ENCODE assay signal across 8 cellular contexts in the genomic region with DNA sequence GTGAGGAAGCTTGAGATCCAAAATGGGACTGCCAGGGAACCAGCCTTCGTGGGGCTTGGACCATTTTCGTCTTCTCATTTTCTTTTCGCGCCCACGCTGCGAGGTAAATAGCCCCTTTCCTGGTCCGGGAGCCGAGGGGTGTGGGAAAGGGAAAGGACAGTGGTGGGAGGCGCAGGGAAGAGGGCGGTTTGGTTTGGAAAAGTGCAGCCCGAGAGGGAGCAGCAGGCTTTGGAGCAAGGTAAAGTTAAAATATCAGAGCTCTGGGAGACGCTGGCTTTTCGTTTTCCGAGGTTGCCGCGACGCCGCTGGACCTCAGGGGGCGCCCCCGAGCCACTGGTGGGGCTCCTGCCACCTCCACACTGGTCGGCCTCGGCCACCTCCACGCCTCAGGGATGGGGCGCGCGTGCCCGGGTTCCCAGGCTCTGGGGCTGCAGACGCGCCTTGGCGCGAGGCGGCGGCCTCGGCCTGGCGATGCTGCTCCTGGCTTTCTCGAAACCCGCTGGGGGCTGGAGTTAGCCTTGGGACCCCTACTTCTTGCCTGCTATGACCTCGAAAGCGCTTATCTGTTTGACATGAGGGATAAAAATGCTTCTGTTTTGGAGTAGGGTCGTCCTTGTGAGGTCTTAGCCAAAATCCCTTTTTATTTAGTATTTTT.
DNase-seq lines count a peak whose midpoint lies in the region; ATAC-seq and TF ChIP-seq lines count a peak whose summit lies in the region.

No MANE protein-coding gene starts in this region.

- H3K4me1 ChIP-seq in neuron (ENCODE audit: insufficient read depth, low read length): peaks cover 24% of the 10 kb centered on the region

- H3K9me3 ChIP-seq in neuron (ENCODE audit: low read length): no peaks in the 10 kb centered on the region

- H3K27me3 ChIP-seq in neuron (ENCODE audit: insufficient read depth, low read length): no peaks in the 10 kb centered on the region

- no peaks in the 10 kb centered on the region for H3K36me3 ChIP-seq in neuron (ENCODE audit: insufficient read depth, low read length)

- in situ Hi-C loops in KBM-7 (cut with MboI; ENCODE audit: low pct_unique_long_range_greater_than_20kb, low sequenced_read_pairs): no loop called here

- H2AFZ ChIP-seq in neuron (ENCODE audit: low read depth, low read length): no peak overlapping the region

- peak overlapping the region; percentile 61 for H3K4me3 ChIP-seq in neuron (ENCODE audit: low read length)

- ATAC-seq in SK-N-SH treated with all-trans-retinoic acid at 6 μM for 48 hours (peak; percentile 67), HG03108 (IDR thresholded peaks at IDR 0.05; ENCODE audit: unreplicated experiment) (no peak)

- DNase-seq in NCI-H2081 (lab: John Stamatoyannopoulos, UW) (peak; percentile 4 to 34), NCI-H2081 treated with DMSO at 0.1 percent for 48 hours (lab: John Stamatoyannopoulos, UW) (no peak), globus pallidus (ENCODE audit: low spot score) (peak; percentile 46), KBM-7 (no peak), NCI-H2171 (lab: John Stamatoyannopoulos, UW) (no peak)

TF ChIP-seq in SK-N-SH treated with all-trans-retinoic acid at 6 μM for 48 hours, 23 proteins besides CTCF, POLR2A, EP300 and RAD21:
- no peak for TF ChIP-seq ISL1 (CRISPR knock-in tag; IDR thresholded peaks at IDR 0.05)
- no peak for TF ChIP-seq SNAI2 (CRISPR knock-in tag; IDR thresholded peaks at IDR 0.05)
- TF ChIP-seq ESRRG (CRISPR knock-in tag; IDR thresholded peaks at IDR 0.05): no peak
- TF ChIP-seq BACH2 (CRISPR knock-in tag; IDR thresholded peaks at IDR 0.05; ENCODE audit: borderline replicate concordance): no peak
- TF ChIP-seq ARNTL (CRISPR knock-in tag; IDR thresholded peaks at IDR 0.05; ENCODE audit: borderline replicate concordance, low read depth): no peak
- TF ChIP-seq, protein P1, sequence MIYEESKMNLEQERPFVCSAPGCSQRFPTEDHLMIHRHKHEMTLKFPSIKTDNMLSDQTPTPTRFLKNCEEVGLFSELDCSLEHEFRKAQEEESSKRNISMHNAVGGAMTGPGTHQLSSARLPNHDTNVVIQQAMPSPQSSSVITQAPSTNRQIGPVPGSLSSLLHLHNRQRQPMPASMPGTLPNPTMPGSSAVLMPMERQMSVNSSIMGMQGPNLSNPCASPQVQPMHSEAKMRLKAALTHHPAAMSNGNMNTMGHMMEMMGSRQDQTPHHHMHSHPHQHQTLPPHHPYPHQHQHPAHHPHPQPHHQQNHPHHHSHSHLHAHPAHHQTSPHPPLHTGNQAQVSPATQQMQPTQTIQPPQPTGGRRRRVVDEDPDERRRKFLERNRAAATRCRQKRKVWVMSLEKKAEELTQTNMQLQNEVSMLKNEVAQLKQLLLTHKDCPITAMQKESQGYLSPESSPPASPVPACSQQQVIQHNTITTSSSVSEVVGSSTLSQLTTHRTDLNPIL (CRISPR knock-in tag; IDR thresholded peaks at IDR 0.05; ENCODE audit: low read depth): no peak
- TF ChIP-seq PPARA (CRISPR knock-in tag; IDR thresholded peaks at IDR 0.05; ENCODE audit: borderline replicate concordance): no peak
- TF ChIP-seq TOX (CRISPR knock-in tag; IDR thresholded peaks at IDR 0.05; ENCODE audit: borderline replicate concordance): no peak
- no peak for TF ChIP-seq ZNF8 (CRISPR knock-in tag; IDR thresholded peaks at IDR 0.05)
- no peak for TF ChIP-seq OSR1 (CRISPR knock-in tag; IDR thresholded peaks at IDR 0.05)
- no peak for TF ChIP-seq ZC3H10 (CRISPR knock-in tag; IDR thresholded peaks at IDR 0.05)
- TF ChIP-seq, protein P2, sequence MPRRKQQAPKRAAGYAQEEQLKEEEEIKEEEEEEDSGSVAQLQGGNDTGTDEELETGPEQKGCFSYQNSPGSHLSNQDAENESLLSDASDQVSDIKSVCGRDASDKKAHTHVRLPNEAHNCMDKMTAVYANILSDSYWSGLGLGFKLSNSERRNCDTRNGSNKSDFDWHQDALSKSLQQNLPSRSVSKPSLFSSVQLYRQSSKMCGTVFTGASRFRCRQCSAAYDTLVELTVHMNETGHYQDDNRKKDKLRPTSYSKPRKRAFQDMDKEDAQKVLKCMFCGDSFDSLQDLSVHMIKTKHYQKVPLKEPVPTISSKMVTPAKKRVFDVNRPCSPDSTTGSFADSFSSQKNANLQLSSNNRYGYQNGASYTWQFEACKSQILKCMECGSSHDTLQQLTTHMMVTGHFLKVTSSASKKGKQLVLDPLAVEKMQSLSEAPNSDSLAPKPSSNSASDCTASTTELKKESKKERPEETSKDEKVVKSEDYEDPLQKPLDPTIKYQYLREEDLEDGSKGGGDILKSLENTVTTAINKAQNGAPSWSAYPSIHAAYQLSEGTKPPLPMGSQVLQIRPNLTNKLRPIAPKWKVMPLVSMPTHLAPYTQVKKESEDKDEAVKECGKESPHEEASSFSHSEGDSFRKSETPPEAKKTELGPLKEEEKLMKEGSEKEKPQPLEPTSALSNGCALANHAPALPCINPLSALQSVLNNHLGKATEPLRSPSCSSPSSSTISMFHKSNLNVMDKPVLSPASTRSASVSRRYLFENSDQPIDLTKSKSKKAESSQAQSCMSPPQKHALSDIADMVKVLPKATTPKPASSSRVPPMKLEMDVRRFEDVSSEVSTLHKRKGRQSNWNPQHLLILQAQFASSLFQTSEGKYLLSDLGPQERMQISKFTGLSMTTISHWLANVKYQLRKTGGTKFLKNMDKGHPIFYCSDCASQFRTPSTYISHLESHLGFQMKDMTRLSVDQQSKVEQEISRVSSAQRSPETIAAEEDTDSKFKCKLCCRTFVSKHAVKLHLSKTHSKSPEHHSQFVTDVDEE (CRISPR knock-in tag; IDR thresholded peaks at IDR 0.05): no peak
- TF ChIP-seq, protein P3, sequence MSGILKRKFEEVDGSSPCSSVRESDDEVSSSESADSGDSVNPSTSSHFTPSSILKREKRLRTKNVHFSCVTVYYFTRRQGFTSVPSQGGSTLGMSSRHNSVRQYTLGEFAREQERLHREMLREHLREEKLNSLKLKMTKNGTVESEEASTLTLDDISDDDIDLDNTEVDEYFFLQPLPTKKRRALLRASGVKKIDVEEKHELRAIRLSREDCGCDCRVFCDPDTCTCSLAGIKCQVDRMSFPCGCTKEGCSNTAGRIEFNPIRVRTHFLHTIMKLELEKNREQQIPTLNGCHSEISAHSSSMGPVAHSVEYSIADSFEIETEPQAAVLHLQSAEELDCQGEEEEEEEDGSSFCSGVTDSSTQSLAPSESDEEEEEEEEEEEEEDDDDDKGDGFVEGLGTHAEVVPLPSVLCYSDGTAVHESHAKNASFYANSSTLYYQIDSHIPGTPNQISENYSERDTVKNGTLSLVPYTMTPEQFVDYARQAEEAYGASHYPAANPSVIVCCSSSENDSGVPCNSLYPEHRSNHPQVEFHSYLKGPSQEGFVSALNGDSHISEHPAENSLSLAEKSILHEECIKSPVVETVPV (CRISPR knock-in tag; IDR thresholded peaks at IDR 0.05): no peak
- TF ChIP-seq POU6F1 (CRISPR knock-in tag; IDR thresholded peaks at IDR 0.05; ENCODE audit: borderline replicate concordance, low read depth): no peak
- no peak for TF ChIP-seq CSDC2 (CRISPR knock-in tag; IDR thresholded peaks at IDR 0.05)

Comparison
In these comparisons a context has a peak if more than half of its experiments do, and no peak if none do; other contexts are left out.
1. DNase-seq: peak in NCI-H2081 (2 of 2) and globus pallidus (single experiment); none in NCI-H2081 treated with DMSO at 0.1 percent for 48 hours (single experiment), KBM-7 (single experiment) and NCI-H2171 (single experiment).